ENCODE assay signal across 1 cellular context in the genomic region with DNA sequence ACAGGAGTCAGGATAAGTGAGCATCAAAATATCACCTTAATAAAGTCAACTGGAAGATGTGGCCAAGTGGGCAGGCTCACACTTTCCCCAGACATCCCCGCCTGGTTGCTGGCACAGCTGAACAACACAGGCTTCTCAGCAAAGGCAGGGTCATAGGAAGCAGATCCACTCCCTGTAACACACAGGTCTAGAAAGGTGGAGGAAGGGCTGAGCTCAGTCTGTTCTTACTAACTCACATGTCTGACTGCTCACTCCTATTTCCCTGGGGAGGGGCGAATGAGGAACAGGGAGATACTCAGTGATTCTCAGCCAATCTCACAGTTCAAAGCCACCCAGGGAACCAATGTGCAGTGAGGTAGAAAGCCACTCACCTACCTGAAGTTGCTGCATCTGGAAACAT.
TF ChIP-seq lines count a peak whose summit lies in the region.

No MANE protein-coding gene starts in this region.

TF ChIP-seq in GM12878, 131 proteins besides CTCF, POLR2A, EP300 and RAD21 (continued from another document):
- TF ChIP-seq IKZF1 (conservative IDR thresholded peaks at IDR 0.05), result peak; percentile 36; the same call in 1 of the 2 replicates
- peak; percentile 73; the same call in 1 of the 2 replicates for TF ChIP-seq SPI1 (IDR thresholded peaks at IDR 0.05; ENCODE audit: borderline replicate concordance, insufficient read depth, low read depth, low read length)
- TF ChIP-seq CBFB (IDR thresholded peaks at IDR 0.05; ENCODE audit: low read depth), result no peak
